20 cellular contexts compared by ENCODE assay signal in the genomic region with DNA sequence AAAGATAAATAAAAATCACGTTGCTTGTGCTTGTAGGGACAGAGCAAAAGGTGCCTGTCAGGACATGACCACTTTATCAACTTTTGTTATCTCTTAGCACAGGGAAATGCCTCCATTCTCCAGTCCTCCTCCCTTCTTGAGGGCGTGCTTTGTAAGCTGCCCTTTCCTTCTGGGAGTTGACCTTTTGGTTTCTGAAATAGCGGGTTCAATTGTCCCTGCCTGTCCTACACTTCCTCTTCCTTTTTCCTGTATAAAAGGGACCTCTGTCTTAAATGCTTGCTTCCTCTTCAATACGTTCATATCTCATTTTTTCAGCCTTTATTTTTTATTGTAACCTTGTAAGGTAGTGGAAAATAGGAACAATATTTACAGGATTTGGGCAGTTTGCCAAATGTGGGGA.
"Had no signal": no experiment of that assay in that cellular context is flagged by ENCODE, and none has a peak within 500 bp of the region (broad histone marks: within the 10 kb centered on the region; RNA-seq: fewer than 3 reads in every experiment).

No MANE protein-coding gene starts in this region.

- DNase-seq: activated CD4-positive, alpha-beta T cell treated with anti-CD3 and anti-CD28 coated beads, Interleukin-2, amount 10 ng/mL, durations not matched to agents 7 days and 5 days; activated CD8-positive, alpha-beta memory T cell treated with anti-CD3 and anti-CD28 coated beads, Interleukin-2, amount 50 U/mL, for 4 hours; activated naive CD4-positive, alpha-beta T cell treated with anti-CD3 and anti-CD28 coated beads, Interleukin-2, amount 50 U/mL, for 16 hours; activated T-cell treated with anti-CD3 and anti-CD28 coated beads, Interleukin-2, amount 50 U/mL, for 4 hours; aorta; cerebellar nuclear complex; cortex of kidney; effector CD8-positive, alpha-beta T cell; nephron progenitor cell; nucleus accumbens; stimulated activated CD4-positive, alpha-beta T cell treated with anti-CD3 and anti-CD28 coated beads, Interleukin-15, amount 100 ng/mL, for 24 hours; stimulated activated CD4-positive, alpha-beta T cell treated with anti-CD3 and anti-CD28 coated beads, Interleukin-2, amount 100 ng/mL, for 48 hours; T-cell; transverse colon had no signal

- H3K27ac Mint-ChIP-seq: activated CD4-positive, alpha-beta T cell treated with anti-CD3 and anti-CD28 coated beads, Interleukin-2, amount 10 ng/mL, durations not matched to agents 7 days and 5 days; nephron progenitor cell; progenitor cell of endocrine pancreas; stimulated activated naive CD8-positive, alpha-beta T cell treated with anti-CD3 and anti-CD28 coated beads, Interleukin-15, Interleukin-2, amounts not matched to agents 100 ng/mL and 50 ng/mL, for 24 hours; T-cell had no signal

- H3K9me3 Mint-ChIP-seq: stimulated activated naive CD8-positive, alpha-beta T cell treated with anti-CD3 and anti-CD28 coated beads, Interleukin-15, Interleukin-2, amounts not matched to agents 100 ng/mL and 50 ng/mL, for 24 hours had no signal

- H3K27ac ChIP-seq: right atrium auricular region, transverse colon, vagina had no signal

- ATAC-seq: activated CD4-positive, CD25-positive, alpha-beta regulatory T cell treated with anti-CD3 and anti-CD28 coated beads, Interleukin-2, amount 50 U/mL, for 24 hours; activated T-cell treated with anti-CD3 and anti-CD28 coated beads, Interleukin-2, amount 50 U/mL, for 4 hours; T-cell had no signal

- H3K4me1 Mint-ChIP-seq: activated CD4-positive, alpha-beta T cell treated with anti-CD3 and anti-CD28 coated beads, Interleukin-2, amount 10 ng/mL, durations not matched to agents 7 days and 5 days; nephron progenitor cell; T-cell had no signal

- H3K4me3 Mint-ChIP-seq: activated CD4-positive, alpha-beta T cell treated with anti-CD3 and anti-CD28 coated beads, Interleukin-2, amount 10 ng/mL, durations not matched to agents 7 days and 5 days; activated T-cell treated with anti-CD3 and anti-CD28 coated beads, Interleukin-2, amount 50 U/mL, for 4 hours; nephron progenitor cell; stimulated activated naive CD8-positive, alpha-beta T cell treated with anti-CD3 and anti-CD28 coated beads, Interleukin-15, Interleukin-2, amounts not matched to agents 100 ng/mL and 50 ng/mL, for 24 hours; T-cell had no signal

- H3K36me3 ChIP-seq: right atrium auricular region, transverse colon, vagina had no signal

- H3K27me3 ChIP-seq: right atrium auricular region, transverse colon, vagina had no signal

- H3K27me3 Mint-ChIP-seq: activated CD4-positive, alpha-beta T cell treated with anti-CD3 and anti-CD28 coated beads, Interleukin-2, amount 10 ng/mL, durations not matched to agents 7 days and 5 days; progenitor cell of endocrine pancreas; stimulated activated naive CD8-positive, alpha-beta T cell treated with anti-CD3 and anti-CD28 coated beads, Interleukin-15, Interleukin-2, amounts not matched to agents 100 ng/mL and 50 ng/mL, for 24 hours had no signal

- H3K4me1 ChIP-seq: right atrium auricular region, transverse colon, vagina had no signal

- H3K9me3 ChIP-seq: transverse colon, vagina had no signal

- H3K4me3 ChIP-seq: lung, right atrium auricular region, transverse colon, vagina had no signal
